13 cellular contexts compared by ENCODE assay signal in genomic region chr15:94305133-94305532, GRCh38.
DNase-seq lines count a peak whose midpoint lies in the region; ATAC-seq, FAIRE-seq and TF ChIP-seq lines count a peak whose summit lies in the region.
"Had no signal": no experiment of that assay in that cellular context is flagged by ENCODE, and none has a peak within 500 bp of the region (broad histone marks: within the 10 kb centered on the region; RNA-seq: fewer than 3 reads in every experiment).

No MANE protein-coding gene starts in this region.

- peak overlapping the region; percentile 92 for H3K27ac Mint-ChIP-seq in activated CD4-positive, alpha-beta T cell treated with anti-CD3 and anti-CD28 coated beads, Interleukin-2, amount 10 ng/mL, durations not matched to agents 24 days and 14 days
- peak overlapping the region in 1 of 2 donors; percentile 93 for H3K27ac Mint-ChIP-seq in natural killer cell

- peaks cover 65% of the 10 kb centered on the region for H3K4me1 Mint-ChIP-seq in activated CD4-positive, alpha-beta T cell treated with anti-CD3 and anti-CD28 coated beads, Interleukin-2, amount 10 ng/mL, durations not matched to agents 24 days and 14 days
- H3K4me1 Mint-ChIP-seq in natural killer cell: peaks cover 90 to 94% of the 10 kb centered on the region in 2 donors

- intact Hi-C loops in activated CD4-positive, alpha-beta T cell treated with anti-CD3 and anti-CD28 coated beads, Interleukin-2, amount 10 ng/mL, durations not matched to agents 24 days and 14 days (cut with micrococcal nuclease): loop anchor here (1.0 kb wide), 1 partner anchor 33 kb away; no protein-coding TSS in a partner anchor
- intact Hi-C loops in natural killer cell (cut with micrococcal nuclease): loop anchor here (1.0 to 2.0 kb wide), 6 partner anchors 10 to 74 kb away; partner anchors contain the start of gene MCTP2

- no peaks in the 10 kb centered on the region for H3K9me3 ChIP-seq in upper lobe of left lung
- H3K9me3 ChIP-seq: suprapubic skin had no signal

- H3K36me3 ChIP-seq in upper lobe of left lung: peaks cover 0 to 2% (median 0%) of the 10 kb centered on the region in 4 donors
- H3K36me3 ChIP-seq: suprapubic skin had no signal

- no peaks in the 10 kb centered on the region for H3K27me3 ChIP-seq in upper lobe of left lung
- H3K27me3 ChIP-seq: suprapubic skin had no signal

- DNase-seq in activated CD4-positive, alpha-beta T cell treated with anti-CD3 and anti-CD28 coated beads, Interleukin-2, amount 10 ng/mL, durations not matched to agents 24 days and 14 days: peak; percentile 83
- no peak for DNase-seq in activated CD4-positive, alpha-beta T cell treated with anti-CD3 and anti-CD28 coated beads, Interleukin-2, amount 50 U/mL, for 1 hour
- peak; percentile 39 for DNase-seq in MV-4-11 (lab: John Stamatoyannopoulos, UW)
- peak; percentile 48 for DNase-seq in natural killer cell
- no peak for DNase-seq in H54 (ENCODE audit: insufficient read length, low spot score)
- no peak for DNase-seq in upper lobe of left lung
- DNase-seq: NCI-H2171, T1000 had no signal

- H3K4me1 ChIP-seq in upper lobe of left lung: peaks cover 0 to 9% (median 0%) of the 10 kb centered on the region in 4 donors
- H3K4me1 ChIP-seq: suprapubic skin had no signal

- WGBS in upper lobe of left lung, 2 donors: 58 to 81% methylated on average over 4 of the region's 4 CpGs

- no peaks in the 10 kb centered on the region for H3K27me3 Mint-ChIP-seq in activated CD4-positive, alpha-beta T cell treated with anti-CD3 and anti-CD28 coated beads, Interleukin-2, amount 10 ng/mL, durations not matched to agents 24 days and 14 days
- no peaks in the 10 kb centered on the region for H3K27me3 Mint-ChIP-seq in natural killer cell (ENCODE audit: low read depth in 2 of 2)

- H3K36me3 Mint-ChIP-seq in activated CD4-positive, alpha-beta T cell treated with anti-CD3 and anti-CD28 coated beads, Interleukin-2, amount 10 ng/mL, durations not matched to agents 24 days and 14 days (ENCODE audit: low read depth): peaks cover 81% of the 10 kb centered on the region
- H3K36me3 Mint-ChIP-seq in natural killer cell: peaks cover 12% of the 10 kb centered on the region

- no peak for TF ChIP-seq POLR2A in H54 (IDR thresholded peaks at IDR 0.05; ENCODE audit: low read depth, low read length)
- TF ChIP-seq POLR2A in upper lobe of left lung (IDR thresholded peaks at IDR 0.05): no peak

- H3K27ac ChIP-seq in upper lobe of left lung: no peak overlapping the region
- H3K27ac ChIP-seq: suprapubic skin had no signal

- H3K9me3 Mint-ChIP-seq in activated CD4-positive, alpha-beta T cell treated with anti-CD3 and anti-CD28 coated beads, Interleukin-2, amount 10 ng/mL, durations not matched to agents 24 days and 14 days: peaks cover 30% of the 10 kb centered on the region
- H3K9me3 Mint-ChIP-seq in natural killer cell: no peaks in the 10 kb centered on the region

- H3K4me3 Mint-ChIP-seq in activated CD4-positive, alpha-beta T cell treated with anti-CD3 and anti-CD28 coated beads, Interleukin-2, amount 10 ng/mL, durations not matched to agents 24 days and 14 days: peak overlapping the region; percentile 41
- H3K4me3 Mint-ChIP-seq in natural killer cell: peak overlapping the region; percentile 83

- TF ChIP-seq CTCF in natural killer cell (IDR thresholded peaks at IDR 0.05) (no peak), upper lobe of left lung (IDR thresholded peaks at IDR 0.05) (no peak)

- ATAC-seq in HG02678 (IDR thresholded peaks at IDR 0.05; ENCODE audit: unreplicated experiment) (peak; percentile 49), natural killer cell (peak; percentile 70 to 84 (median 80)), HG02870 (IDR thresholded peaks at IDR 0.05; ENCODE audit: unreplicated experiment) (no peak), upper lobe of left lung (ENCODE audit: low FRiP score in 2 of 2) (no peak)

- TF ChIP-seq EP300 in upper lobe of left lung (IDR thresholded peaks at IDR 0.05): no peak

- FAIRE-seq in H54 (lab: Jason Lieb, UNC): no peak

- H3K4me3 ChIP-seq in upper lobe of left lung: no peak overlapping the region
- H3K4me3 ChIP-seq: lung, skin epidermis, suprapubic skin had no signal

Comparison
In these comparisons a context has a peak if more than half of its experiments do, and no peak if none do; other contexts are left out.
1. DNase-seq: peak in activated CD4-positive, alpha-beta T cell treated with anti-CD3 and anti-CD28 coated beads, Interleukin-2, amount 10 ng/mL, durations not matched to agents 24 days and 14 days (single experiment), MV-4-11 (single experiment) and natural killer cell (single experiment); none in activated CD4-positive, alpha-beta T cell treated with anti-CD3 and anti-CD28 coated beads, Interleukin-2, amount 50 U/mL, for 1 hour (single experiment), H54 (single experiment) and upper lobe of left lung (0 of 2).
2. ATAC-seq: peak in HG02678 (single experiment) and natural killer cell (3 of 3); none in HG02870 (single experiment) and upper lobe of left lung (0 of 2).